ENCODE assay signal across 1 cellular context in the genomic region with DNA sequence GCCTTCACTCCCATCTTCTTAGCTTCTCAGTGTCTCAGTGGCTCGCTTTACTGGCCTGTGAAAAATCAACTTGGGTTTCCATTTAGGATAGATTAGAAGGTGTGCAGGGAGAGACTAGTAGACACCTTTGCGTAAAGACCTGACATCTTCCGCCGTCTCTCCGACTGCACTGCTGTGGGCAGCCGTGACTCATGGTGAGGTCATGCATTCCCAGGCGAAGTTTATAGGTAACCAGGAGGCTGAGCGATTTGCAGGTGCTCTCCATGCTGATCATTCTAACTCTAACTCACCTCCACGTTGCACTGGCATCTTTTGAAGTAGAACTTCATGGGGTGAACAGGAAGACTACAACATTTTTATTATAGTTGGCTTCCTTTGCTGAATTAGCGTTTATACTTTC.
TF ChIP-seq lines count a peak whose summit lies in the region.

No MANE protein-coding gene starts in this region.

TF ChIP-seq in SK-N-SH treated with all-trans-retinoic acid at 6 μM for 48 hours, 23 proteins besides CTCF, POLR2A, EP300 and RAD21 (continued from another document):
- TF ChIP-seq CSDC2 (CRISPR knock-in tag; IDR thresholded peaks at IDR 0.05) (no peak), ZNF70 (CRISPR knock-in tag; IDR thresholded peaks at IDR 0.05) (no peak), ZFP30 (CRISPR knock-in tag; IDR thresholded peaks at IDR 0.05) (no peak)
- TF ChIP-seq, protein P1, sequence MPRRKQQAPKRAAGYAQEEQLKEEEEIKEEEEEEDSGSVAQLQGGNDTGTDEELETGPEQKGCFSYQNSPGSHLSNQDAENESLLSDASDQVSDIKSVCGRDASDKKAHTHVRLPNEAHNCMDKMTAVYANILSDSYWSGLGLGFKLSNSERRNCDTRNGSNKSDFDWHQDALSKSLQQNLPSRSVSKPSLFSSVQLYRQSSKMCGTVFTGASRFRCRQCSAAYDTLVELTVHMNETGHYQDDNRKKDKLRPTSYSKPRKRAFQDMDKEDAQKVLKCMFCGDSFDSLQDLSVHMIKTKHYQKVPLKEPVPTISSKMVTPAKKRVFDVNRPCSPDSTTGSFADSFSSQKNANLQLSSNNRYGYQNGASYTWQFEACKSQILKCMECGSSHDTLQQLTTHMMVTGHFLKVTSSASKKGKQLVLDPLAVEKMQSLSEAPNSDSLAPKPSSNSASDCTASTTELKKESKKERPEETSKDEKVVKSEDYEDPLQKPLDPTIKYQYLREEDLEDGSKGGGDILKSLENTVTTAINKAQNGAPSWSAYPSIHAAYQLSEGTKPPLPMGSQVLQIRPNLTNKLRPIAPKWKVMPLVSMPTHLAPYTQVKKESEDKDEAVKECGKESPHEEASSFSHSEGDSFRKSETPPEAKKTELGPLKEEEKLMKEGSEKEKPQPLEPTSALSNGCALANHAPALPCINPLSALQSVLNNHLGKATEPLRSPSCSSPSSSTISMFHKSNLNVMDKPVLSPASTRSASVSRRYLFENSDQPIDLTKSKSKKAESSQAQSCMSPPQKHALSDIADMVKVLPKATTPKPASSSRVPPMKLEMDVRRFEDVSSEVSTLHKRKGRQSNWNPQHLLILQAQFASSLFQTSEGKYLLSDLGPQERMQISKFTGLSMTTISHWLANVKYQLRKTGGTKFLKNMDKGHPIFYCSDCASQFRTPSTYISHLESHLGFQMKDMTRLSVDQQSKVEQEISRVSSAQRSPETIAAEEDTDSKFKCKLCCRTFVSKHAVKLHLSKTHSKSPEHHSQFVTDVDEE (CRISPR knock-in tag; IDR thresholded peaks at IDR 0.05), result no peak
